9 cellular contexts compared by ENCODE assay signal in the genomic region with DNA sequence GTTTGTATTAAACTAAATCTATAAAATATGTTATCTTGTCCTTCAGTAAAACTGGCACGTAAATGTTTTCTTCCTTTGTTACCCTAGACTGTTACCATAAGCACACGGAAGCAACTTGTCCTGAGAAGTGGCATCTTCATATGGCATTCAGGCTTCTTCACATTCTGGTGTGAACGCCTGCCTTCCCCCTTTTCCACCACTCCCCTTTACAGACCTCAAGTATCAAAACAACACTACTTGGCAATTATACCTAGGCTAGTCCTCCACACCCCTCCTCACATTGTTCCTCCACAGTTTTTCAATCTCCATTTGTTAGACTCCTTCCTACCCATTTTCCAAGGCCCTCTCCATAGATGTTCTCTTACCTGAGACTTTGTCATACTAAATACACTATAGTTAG. TPM values are rescaled to one million over a fixed set of nuclear protein-coding genes. Genes with fewer than 3 reads are reported as not detected.
DNase-seq lines count a peak whose midpoint lies in the region; ATAC-seq, FAIRE-seq and TF ChIP-seq lines count a peak whose summit lies in the region.
"Had no signal": no experiment of that assay in that cellular context is flagged by ENCODE, and none has a peak within 500 bp of the region (broad histone marks: within the 10 kb centered on the region; RNA-seq: fewer than 3 reads in every experiment).

No MANE protein-coding gene starts in this region.

- H3K9ac ChIP-seq in GM12878 (ENCODE audit: control insufficient read depth, insufficient read depth, low read length) (peak overlapping the region; percentile 98), mesendoderm (ENCODE audit: low read length) (peak overlapping the region; percentile 100)

- TF ChIP-seq CTCF in HL-60 (IDR thresholded peaks at IDR 0.05; ENCODE audit: insufficient read depth, low read length) (no peak), GM12878 (IDR thresholded peaks at IDR 0.05 in 2 of 3, conservative IDR thresholded peaks at IDR 0.05 in 1 of 3; ENCODE audit: control insufficient read depth in 2 of 3, extremely low read depth in 1 of 3, insufficient read depth in 1 of 3, low read depth in 3 of 3, low read length in 3 of 3) (no peak)

- H3K4me1 ChIP-seq in ACC112 (ENCODE audit: control insufficient read depth, insufficient read depth, low read length, unreplicated experiment) (peaks cover 37% of the 10 kb centered on the region), GM12878 (ENCODE audit: control insufficient read depth, insufficient read depth, low read length) (peaks cover 10% of the 10 kb centered on the region), mesendoderm (ENCODE audit: control insufficient read depth, low read depth, low read length) (peaks cover 4% of the 10 kb centered on the region)

- H3K4me3 ChIP-seq in ACC112 (ENCODE audit: low read depth, low read length) (peak overlapping the region; percentile 83), HL-60 (replicated peaks; ENCODE audit: insufficient read depth, low read length) (peak overlapping the region; percentile 73), GM12878 (peak overlapping the region; percentile 69), mesendoderm (ENCODE audit: low read length) (peak overlapping the region; percentile 10)

- TF ChIP-seq EP300 in GM12878 (IDR thresholded peaks at IDR 0.05; ENCODE audit: borderline replicate concordance in 1 of 2, control insufficient read depth in 1 of 2, low read depth in 2 of 2, low read length in 2 of 2), result no peak

- H3K4me2 ChIP-seq in GM12878 (ENCODE audit: control insufficient read depth, insufficient read depth) (peak overlapping the region; percentile 56), mesendoderm (ENCODE audit: low read length) (peak overlapping the region; percentile 61)

- in situ Hi-C loops in GM12878 (cut with MboI), result loop anchor here (10.0 kb wide), 1 partner anchor 310 kb away; no protein-coding TSS in a partner anchor

- WGBS in GM12878 (ENCODE audit: insufficient coverage, insufficient replicate concordance, low lambda C conversion rate, missing lambda C conversion rate), result 87% methylated on average over 3 of the region's 3 CpGs
- WGBS in mesendoderm (ENCODE audit: extremely low coverage, insufficient coverage, low lambda C conversion rate), result no CpG with 5 or more reads among the region's 3 CpGs

- ATAC-seq in GM12878, result no peak
- ATAC-seq in HG02885 (IDR thresholded peaks at IDR 0.05; ENCODE audit: poor library complexity, unreplicated experiment), result no peak
- ATAC-seq in GM19351 (IDR thresholded peaks at IDR 0.05; ENCODE audit: unreplicated experiment), result no peak

- no peak overlapping the region for H3K56ac ChIP-seq in mesendoderm (ENCODE audit: low read length)

- no peak overlapping the region for H3K18ac ChIP-seq in mesendoderm (ENCODE audit: low read length)

- H3K27ac ChIP-seq in ACC112 (ENCODE audit: low read depth, low read length) (peak overlapping the region; percentile 5; the same call in 1 of the 2 replicates), HL-60 (replicated peaks) (peak overlapping the region; percentile 85), GM12878 (ENCODE audit: control insufficient read depth, insufficient read depth) (peak overlapping the region; percentile 95), mesendoderm (ENCODE audit: low read depth, low read length) (no peak overlapping the region)

- H3K79me2 ChIP-seq in ACC112 (ENCODE audit: control insufficient read depth, insufficient read depth, low read length, unreplicated experiment) (peaks cover 69% of the 10 kb centered on the region), GM12878 (ENCODE audit: control insufficient read depth, insufficient read depth, low read length) (peaks cover 72% of the 10 kb centered on the region), mesendoderm (ENCODE audit: control insufficient read depth, insufficient read depth, low read length) (peaks cover 57% of the 10 kb centered on the region)

- H3K4ac ChIP-seq in mesendoderm (ENCODE audit: low read depth, low read length), result no peak overlapping the region

- POLR2A ChIA-PET in GM12878 (lab: Charles Lee), result interaction anchor here (0.5 to 4.8 kb wide), 5 partner anchors 8 to 403 kb away, joined by 3 to 47 read pairs (median 7); no protein-coding TSS in a partner anchor

- intact Hi-C loops in GM12878 (cut with micrococcal nuclease; ENCODE audit: unreplicated experiment), result loop anchor here (5.0 to 10.0 kb wide), 3 partner anchors 227 to 530 kb away; a partner anchor contains a TSS

- H3K9me3 ChIP-seq in GM12878 (replicated peaks; ENCODE audit: control insufficient read depth, insufficient read depth, low read length), result no peaks in the 10 kb centered on the region; the same call in 2 of the 3 replicates

- no peak for TF ChIP-seq POLR2A in GM12878 (IDR thresholded peaks at IDR 0.05; ENCODE audit: low read depth, low read length)

- H4K8ac ChIP-seq in mesendoderm (ENCODE audit: low read depth, low read length), result no peak overlapping the region

- CTCF ChIA-PET in GM12878 (lab: Yijun Ruan, JAX), result interaction anchor here (0.6 to 1.8 kb wide), 4 partner anchors 8 to 340 kb away, joined by 3 to 10 read pairs (median 8); no protein-coding TSS in a partner anchor

- H3K27me3 ChIP-seq in ACC112 (ENCODE audit: insufficient read depth, low read length), result no peaks in the 10 kb centered on the region
- H3K27me3 ChIP-seq in HL-60 (ENCODE audit: insufficient read depth, poor library complexity, severe bottlenecking), result no peaks in the 10 kb centered on the region
- no peaks in the 10 kb centered on the region for H3K27me3 ChIP-seq in GM12878 (replicated peaks in 1 of 2; ENCODE audit: control insufficient read depth in 2 of 2, insufficient read depth in 2 of 2, low read length in 1 of 2)
- no peaks in the 10 kb centered on the region for H3K27me3 ChIP-seq in mesendoderm (ENCODE audit: insufficient read depth, low read length, poor library complexity)

- H4K20me1 ChIP-seq in GM12878 (ENCODE audit: control insufficient read depth, insufficient read depth), result no peaks in the 10 kb centered on the region

- H3K36me3 ChIP-seq in ACC112 (ENCODE audit: insufficient read depth, low read length), result no peaks in the 10 kb centered on the region
- no peaks in the 10 kb centered on the region for H3K36me3 ChIP-seq in GM12878 (ENCODE audit: control insufficient read depth in 2 of 2, insufficient read depth in 2 of 2, low read length in 1 of 2)
- H3K36me3 ChIP-seq in mesendoderm (ENCODE audit: control insufficient read depth, insufficient read depth, low read length), result no peaks in the 10 kb centered on the region

- H2AK5ac ChIP-seq in mesendoderm (ENCODE audit: low read length), result no peak overlapping the region

- no TSS peak for BruUV-seq in GM12878 (replicated peaks; lab: Mats Ljungman, UMichigan)

- H3K79me1 ChIP-seq in mesendoderm (ENCODE audit: low read length), result peaks cover 1% of the 10 kb centered on the region

- H2BK120ac ChIP-seq in mesendoderm (ENCODE audit: low read depth, low read length), result no peak overlapping the region

- no peak overlapping the region for H2BK5ac ChIP-seq in mesendoderm (ENCODE audit: low read length)

- FAIRE-seq in GM12878 (lab: Jason Lieb, UNC), result no peak

- RAD21 ChIA-PET in GM12878 (lab: Charles Lee; ENCODE audit: unreplicated experiment), result interaction anchor here (0.7 to 3.7 kb wide), 8 partner anchors 9 to 314 kb away, joined by 3 to 31 read pairs (median 4); no protein-coding TSS in a partner anchor

- H4K5ac ChIP-seq in mesendoderm (ENCODE audit: low read length), result no peak overlapping the region

- SMC1A ChIA-PET in GM12878 (lab: Charles Lee; ENCODE audit: uncharacterized antibody, unreplicated experiment), result interaction anchor here (0.8 to 8.1 kb wide), 12 partner anchors 11 to 163 kb away, joined by 3 to 79 read pairs (median 4); no protein-coding TSS in a partner anchor

- TF ChIP-seq RAD21 in GM12878 (IDR thresholded peaks at IDR 0.05; ENCODE audit: insufficient read depth, low read depth, low read length), result no peak

- H2BK15ac ChIP-seq in mesendoderm (replicated peaks; ENCODE audit: low read depth), result no peak overlapping the region

- no peak overlapping the region for H3K23ac ChIP-seq in mesendoderm (ENCODE audit: low read length)

- H2AFZ ChIP-seq in ACC112 (ENCODE audit: low read length, unreplicated experiment) (no peak overlapping the region), GM12878 (ENCODE audit: control insufficient read depth, low read depth, low read length) (no peak overlapping the region)

- peak in 1 of 2 experiments; percentile 36 for DNase-seq in HL-60 (ENCODE audit: low read depth in 1 of 2, low spot score in 1 of 2)
- DNase-seq in GM12878 (ENCODE audit: low read depth, low spot score), result no peak
- peak; percentile 38 for DNase-seq in mesendoderm
- no peak for DNase-seq in DMS114 treated with DMSO at 0.1 percent for 48 hours (lab: John Stamatoyannopoulos, UW; ENCODE audit: unreplicated experiment)
- no peak for DNase-seq in activated gamma-delta T cell (lab: John Stamatoyannopoulos, UW)
- DNase-seq: aorta had no signal

TF ChIP-seq in GM12878, 131 proteins besides CTCF, POLR2A, EP300 and RAD21 (continues in another document):
- TF ChIP-seq MXI1 (IDR thresholded peaks at IDR 0.05; ENCODE audit: low read depth, low read length), result 0 out of 2 replicates have a peak, but pooled peaks have one; percentile 15
- no peak for TF ChIP-seq BHLHE40 (IDR thresholded peaks at IDR 0.05; ENCODE audit: borderline replicate concordance in 1 of 2, low read depth in 2 of 2, low read length in 1 of 2)
- 0 out of 2 replicates have a peak, but pooled peaks have one; percentile 30 for TF ChIP-seq HDGF (IDR thresholded peaks at IDR 0.05)

RNA-seq across cellular contexts. Expression of a gene that starts 2.9 kb away (rescaled TPM):
- 72.3 and 79.5 TPM in 2 replicates for total RNA-seq in GM12878 (2013; cell fraction: nucleolus; rRNA removed)
- total RNA-seq in GM12878 (2014; rRNA removed) (25.6 and 33.2 TPM in 2 replicates), GM12878 (2014; rRNA removed; fragmentation: Illumina TruSeq; extraction: Trizol) (28.7 and 29.6 TPM in 2 replicates), GM12878 (2021) (27.5 and 28.3 TPM in 2 replicates)
- 9.7 TPM for polyA plus RNA-seq in GM12878 (2011; ENCODE audit: low read depth)
- polyA plus RNA-seq in GM12878 (2011; rRNA removed) (48.8 and 51.8 TPM in 2 replicates), GM12878 (2014; fragmentation: Illumina TruSeq; extraction: Trizol) (31.8 and 41.5 TPM in 2 replicates), GM12878 (2014; fragmentation: Nextera tagmentation; extraction: Ambion mirVana) (1 to 10 TPM; 7.9 to 9.9 TPM), GM12878 (2014; rRNA removed) (14.4 and 16.9 TPM in 2 replicates), GM12878 (2016; fragmentation: Nextera tagmentation; extraction: Ambion mirVana) (1 to 10 TPM; 6.7 to 7.1 TPM)
- polyA plus RNA-seq in GM12878 (2011; cell fraction: cytosol; rRNA removed), result 26.1 and 27.5 TPM in 2 replicates
- 28.5 and 37.9 TPM in 2 replicates for polyA plus RNA-seq in GM12878 (2011; cell fraction: nucleus; rRNA removed)
- polyA plus RNA-seq in GM12878 (2012), result 14.2 and 20.9 TPM in 2 replicates
- 67.7 and 88.7 TPM in 2 replicates for polyA minus RNA-seq in GM12878 (2011; rRNA and poly(A)+ RNA removed)
- polyA minus RNA-seq in GM12878 (2011; cell fraction: cytosol; rRNA and poly(A)+ RNA removed), result 16.7 and 21.2 TPM in 2 replicates
- polyA minus RNA-seq in GM12878 (2011; cell fraction: nucleus; rRNA and poly(A)+ RNA removed), result 37.4 and 51.3 TPM in 2 replicates
- 81.5 TPM for polyA plus RNA-seq in mesendoderm (2013, experiment 1 of 2)
- polyA plus RNA-seq in mesendoderm (2013, experiment 2 of 2), result 82.9 TPM

Comparison
In these comparisons a context has a peak if more than half of its experiments do, and no peak if none do; other contexts are left out.
1. H3K4me3 ChIP-seq: peak in every context shown above with its lines; median percentile 83 in ACC112; 73 in HL-60; 69 in GM12878; 10 in mesendoderm.